ENCODE assay signal across 13 cellular contexts in the genomic region with DNA sequence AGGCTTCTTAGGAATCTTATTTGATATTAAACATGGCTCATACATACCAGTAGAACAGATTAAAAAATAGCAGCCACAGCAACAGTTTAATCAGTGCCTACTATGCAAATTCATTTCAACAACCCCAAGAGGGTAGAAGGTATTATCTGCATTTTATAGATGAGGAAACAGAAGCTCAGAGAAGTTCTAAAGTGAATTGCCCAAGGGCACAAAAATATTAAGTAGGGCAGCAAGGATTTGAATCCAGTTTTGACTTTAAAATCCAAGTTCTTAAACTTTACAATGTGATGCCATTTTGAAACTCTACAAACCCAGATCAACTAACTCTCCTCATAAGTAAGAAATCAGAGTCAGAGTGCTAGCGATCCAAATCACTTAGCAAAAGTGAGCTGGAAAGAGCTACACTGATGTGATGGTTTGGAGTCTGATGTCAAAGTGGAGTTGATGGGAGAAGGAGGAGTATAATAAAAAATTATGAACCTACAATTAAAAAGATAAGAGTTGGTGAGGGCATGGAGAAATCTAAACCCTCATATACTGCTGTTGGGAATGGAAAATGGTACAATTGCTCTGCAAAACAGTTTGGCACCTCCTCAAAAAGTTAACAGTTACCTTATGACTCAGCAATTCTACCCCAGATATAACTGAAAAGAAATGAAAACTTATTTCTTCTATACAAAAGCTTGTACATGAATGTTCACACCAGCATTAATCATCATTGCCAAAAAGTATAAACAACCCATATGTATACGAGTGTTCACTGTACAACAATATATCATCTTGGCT. TPM values are rescaled to one million over a fixed set of nuclear protein-coding genes. Genes with fewer than 3 reads are reported as not detected.
DNase-seq lines count a peak whose midpoint lies in the region; ATAC-seq, FAIRE-seq and TF ChIP-seq lines count a peak whose summit lies in the region.
"Had no signal": no experiment of that assay in that cellular context is flagged by ENCODE, and none has a peak within 500 bp of the region (broad histone marks: within the 10 kb centered on the region; RNA-seq: fewer than 3 reads in every experiment).

No MANE protein-coding gene starts in this region.

- no peaks in the 10 kb centered on the region for H3K9me3 ChIP-seq in A549
- no peaks in the 10 kb centered on the region for H3K9me3 ChIP-seq in breast epithelium
- H3K9me3 ChIP-seq in right lobe of liver: no peaks in the 10 kb centered on the region
- H3K9me3 ChIP-seq in tibial artery: no peaks in the 10 kb centered on the region
- H3K9me3 ChIP-seq: ascending aorta, Peyer's patch had no signal

- peak overlapping the region; percentile 75 for H3K4me2 ChIP-seq in A549

- peaks cover 100% of the 10 kb centered on the region for H3K4me1 ChIP-seq in A549
- H3K4me1 ChIP-seq in breast epithelium: no peaks in the 10 kb centered on the region
- peaks cover 0 to 46% (median 18%) of the 10 kb centered on the region in 4 donors for H3K4me1 ChIP-seq in right lobe of liver
- H3K4me1 ChIP-seq in tibial artery: peaks cover 0 to 30% (median 12%) of the 10 kb centered on the region in 4 donors

- 42% methylated on average over 2 of the region's 2 CpGs for WGBS in A549 (ENCODE audit: missing lambda C conversion rate)
- 73% methylated on average over 2 of the region's 2 CpGs for WGBS in right lobe of liver (ENCODE audit: insufficient coverage, low coverage, low lambda C conversion rate, missing lambda C conversion rate)

- intact Hi-C loops in breast epithelium (cut with DNase I; ENCODE audit: low total_unique reads): no loop called here
- intact Hi-C loops in right lobe of liver (cut with DNase I): no loop called here
- intact Hi-C loops in tibial artery (cut with DNase I; ENCODE audit: low total_unique reads): no loop called here

- TF ChIP-seq EP300 in A549 (IDR thresholded peaks at IDR 0.05): no peak

- H3K36me3 ChIP-seq in breast epithelium (no peaks in the 10 kb centered on the region), right lobe of liver (peaks cover 0 to 12% (median 4%) of the 10 kb centered on the region in 4 donors), tibial artery (peaks cover 0 to 10% (median 0%) of the 10 kb centered on the region in 3 donors)

- ATAC-seq in A549 (no peak), right lobe of liver (peak in 2 of 4 donors; percentile 30 to 51), HG03045 (IDR thresholded peaks at IDR 0.05; ENCODE audit: unreplicated experiment) (no peak)

- DNase-seq in A549 (ENCODE audit: low read depth in 1 of 2, low spot score in 1 of 2) (no peak), M059J (ENCODE audit: low read depth) (peak; percentile 47), breast epithelium (ENCODE audit: low spot score in 2 of 2) (no peak), right lobe of liver (no peak), tibial artery (no peak), NCI-H526 treated with DMSO at 0.1 percent for 48 hours (lab: John Stamatoyannopoulos, UW) (no peak), DMS153 (lab: John Stamatoyannopoulos, UW) (no peak)
- DNase-seq: NCI-H2029 treated with DMSO at 0.1 percent for 48 hours, Peyer's patch had no signal

- CTCF ChIA-PET in A549 (lab: Yijun Ruan, JAX): interaction anchor here (2.6 kb wide), 1 partner anchor 172 kb away, joined by 6 read pairs; no protein-coding TSS in a partner anchor

- TF ChIP-seq CTCF in A549 (IDR thresholded peaks at IDR 0.05) (no peak), breast epithelium (IDR thresholded peaks at IDR 0.05) (no peak), right lobe of liver (IDR thresholded peaks at IDR 0.05) (no peak), tibial artery (IDR thresholded peaks at IDR 0.05) (no peak)

- H3K27ac ChIP-seq in A549 (peak overlapping the region; percentile 89 to 94), breast epithelium (peak overlapping the region; percentile 46 to 65), right lobe of liver (peak overlapping the region; percentile 49 to 74 (median 67)), tibial artery (peak overlapping the region in 1 of 2 donors; percentile 7)
- H3K27ac ChIP-seq: Peyer's patch, VCaP had no signal

- H3K27me3 ChIP-seq in breast epithelium (no peaks in the 10 kb centered on the region), right lobe of liver (no peaks in the 10 kb centered on the region), tibial artery (no peaks in the 10 kb centered on the region)
- H3K27me3 ChIP-seq: ascending aorta, Peyer's patch had no signal

- TF ChIP-seq POLR2A in A549 (IDR thresholded peaks at IDR 0.05; ENCODE audit: low read length) (no peak), breast epithelium (IDR thresholded peaks at IDR 0.05) (no peak), right lobe of liver (IDR thresholded peaks at IDR 0.05) (no peak)

- POLR2A ChIA-PET in A549 (lab: Yijun Ruan, JAX): no interaction called here

- H3K4me3 ChIP-seq in A549: no peak overlapping the region
- no peak overlapping the region for H3K4me3 ChIP-seq in breast epithelium
- H3K4me3 ChIP-seq in right lobe of liver: no peak overlapping the region
- no peak overlapping the region for H3K4me3 ChIP-seq in tibial artery
- H3K4me3 ChIP-seq: ascending aorta, Peyer's patch had no signal

- FAIRE-seq in A549 (lab: Jason Lieb, UNC): no peak
- FAIRE-seq: G401.6 had no signal

- no peak for TF ChIP-seq RAD21 in A549 (conservative IDR thresholded peaks at IDR 0.05 in 1 of 2, IDR thresholded peaks at IDR 0.05 in 1 of 2)

TF ChIP-seq in A549, 52 proteins besides CTCF, POLR2A, EP300 and RAD21:
- TF ChIP-seq HOXB13 (CRISPR knock-in tag; IDR thresholded peaks at IDR 0.05; ENCODE audit: low read depth): peak; percentile 23
- no peak for TF ChIP-seq HDAC2 (IDR thresholded peaks at IDR 0.05)
- peak; percentile 37; the same call in 1 of the 2 replicates for TF ChIP-seq EHF (CRISPR knock-in tag; IDR thresholded peaks at IDR 0.05)
- TF ChIP-seq FOSL2 (IDR thresholded peaks at IDR 0.05): no peak
- TF ChIP-seq FOSL2 (CRISPR knock-in tag; IDR thresholded peaks at IDR 0.05): peak; percentile 27; the same call in 1 of the 2 replicates
- TF ChIP-seq KDM5A (IDR thresholded peaks at IDR 0.05): no peak
- peak; percentile 96 for TF ChIP-seq MAFK (IDR thresholded peaks at IDR 0.05; ENCODE audit: partially characterized antibody)
- TF ChIP-seq NFE2L2 (conservative IDR thresholded peaks at IDR 0.05; ENCODE audit: low read length): peak; percentile 91
- TF ChIP-seq SREBF2 (IDR thresholded peaks at IDR 0.05): no peak
- TF ChIP-seq, protein P1, sequence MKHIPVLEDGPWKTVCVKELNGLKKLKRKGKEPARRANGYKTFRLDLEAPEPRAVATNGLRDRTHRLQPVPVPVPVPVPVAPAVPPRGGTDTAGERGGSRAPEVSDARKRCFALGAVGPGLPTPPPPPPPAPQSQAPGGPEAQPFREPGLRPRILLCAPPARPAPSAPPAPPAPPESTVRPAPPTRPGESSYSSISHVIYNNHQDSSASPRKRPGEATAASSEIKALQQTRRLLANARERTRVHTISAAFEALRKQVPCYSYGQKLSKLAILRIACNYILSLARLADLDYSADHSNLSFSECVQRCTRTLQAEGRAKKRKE (CRISPR knock-in tag; IDR thresholded peaks at IDR 0.05; ENCODE audit: low read depth): no peak

RNA-seq across cellular contexts. Expression of a gene that starts 51.0 kb away (rescaled TPM):
- 26.8 and 49.3 TPM in 2 replicates for polyA plus RNA-seq in A549 (2011; rRNA removed)
- 37.6 and 41.4 TPM in 2 replicates for polyA plus RNA-seq in A549 (2012; cell fraction: cytosol; rRNA removed)
- polyA plus RNA-seq in A549 (2012; cell fraction: nucleus; rRNA removed): 133 and 136 TPM in 2 replicates
- polyA plus RNA-seq in A549 (2017; fragmentation: RNase III; extraction: RNeasy Plus Mini Kit Qiagen cat#74134 plus additional on column Dnase treatment): 47.2 to 72.6 TPM (median 58.6 TPM) in 3 replicates
- 49.8 and 54.9 TPM in 2 replicates for polyA minus RNA-seq in A549 (2011; rRNA and poly(A)+ RNA removed)
- total RNA-seq in M059J (2014; rRNA removed; shearing (Covaris generic)): 76.9 and 126 TPM in 2 replicates
- 100 to 1,000 TPM in 2 of 3 donors, 10 to 100 TPM in 1; 53.6 to 187 (median 118) TPM for total RNA-seq in breast epithelium
- total RNA-seq in right lobe of liver: 10 to 100 TPM; 27.0 to 48.8 (median 29.6) TPM
